13 cellular contexts compared by ENCODE assay signal in the genomic region with DNA sequence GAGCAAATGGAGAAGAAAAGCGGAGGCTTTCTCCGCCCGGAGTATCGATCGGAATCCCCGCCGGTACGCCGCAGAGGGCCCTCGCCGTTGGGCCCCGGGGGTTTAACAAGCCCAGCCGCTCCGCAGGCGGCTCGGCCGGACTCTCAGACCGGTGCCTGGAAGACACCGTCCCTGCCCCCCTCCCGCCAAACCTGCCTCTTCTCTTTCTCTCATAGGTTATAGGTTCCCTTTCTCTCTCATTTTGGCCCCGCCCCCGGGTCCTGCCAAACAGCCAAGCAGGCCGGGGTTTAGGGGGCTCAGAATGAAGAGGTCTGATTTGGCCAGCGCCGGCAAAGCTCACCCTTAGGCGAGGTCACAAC. TPM values are rescaled to one million over a fixed set of nuclear protein-coding genes. Genes with fewer than 3 reads are reported as not detected.
DNase-seq lines count a peak whose midpoint lies in the region; ATAC-seq and TF ChIP-seq lines count a peak whose summit lies in the region.
"Had no signal": no experiment of that assay in that cellular context is flagged by ENCODE, and none has a peak within 500 bp of the region (broad histone marks: within the 10 kb centered on the region; RNA-seq: fewer than 3 reads in every experiment).

No MANE protein-coding gene starts in this region.

- H3K36me3 Mint-ChIP-seq in activated CD4-positive, alpha-beta T cell treated with anti-CD3 and anti-CD28 coated beads, Interleukin-2, amount 10 ng/mL, durations not matched to agents 24 days and 14 days (ENCODE audit: low read depth): peaks cover 10% of the 10 kb centered on the region
- no peaks in the 10 kb centered on the region for H3K36me3 Mint-ChIP-seq in endodermal cell (ENCODE audit: low read depth)
- H3K36me3 Mint-ChIP-seq: natural killer cell had no signal

- H3K27me3 Mint-ChIP-seq in activated CD4-positive, alpha-beta T cell treated with anti-CD3 and anti-CD28 coated beads, Interleukin-2, amount 10 ng/mL, durations not matched to agents 24 days and 14 days: peaks cover 76% of the 10 kb centered on the region
- peaks cover 97% of the 10 kb centered on the region for H3K27me3 Mint-ChIP-seq in endodermal cell (ENCODE audit: insufficient read depth)

- H3K27ac Mint-ChIP-seq in activated CD4-positive, alpha-beta T cell treated with anti-CD3 and anti-CD28 coated beads, Interleukin-2, amount 10 ng/mL, durations not matched to agents 24 days and 14 days: peak overlapping the region; percentile 58
- no peak overlapping the region for H3K27ac Mint-ChIP-seq in endodermal cell
- H3K27ac Mint-ChIP-seq: natural killer cell had no signal

- peaks cover 4% of the 10 kb centered on the region for H3F3A ChIP-seq in neural cell (ENCODE audit: insufficient read depth, low read length, poor library complexity, severe bottlenecking)

- intact Hi-C loops in activated CD4-positive, alpha-beta T cell treated with anti-CD3 and anti-CD28 coated beads, Interleukin-2, amount 10 ng/mL, durations not matched to agents 24 days and 14 days (cut with micrococcal nuclease): loop anchor here (5.0 kb wide), 3 partner anchors 363 to 1852 kb away; a partner anchor contains a TSS

- TF ChIP-seq CTCF in GM10248 (IDR thresholded peaks at IDR 0.05; ENCODE audit: control extremely low read depth, extremely low read depth, low read depth, missing control alignments) (no peak), endodermal cell (conservative IDR thresholded peaks at IDR 0.05) (no peak), neural cell (IDR thresholded peaks at IDR 0.05; ENCODE audit: poor library complexity, severe bottlenecking) (no peak)

- H3K9ac ChIP-seq in endodermal cell (ENCODE audit: extremely low read depth, low read length, poor library complexity, severe bottlenecking) (no peak overlapping the region), neural cell (ENCODE audit: low read length) (peak overlapping the region; percentile 95)

- H3K9me3 Mint-ChIP-seq in activated CD4-positive, alpha-beta T cell treated with anti-CD3 and anti-CD28 coated beads, Interleukin-2, amount 10 ng/mL, durations not matched to agents 24 days and 14 days: peaks cover 15% of the 10 kb centered on the region
- no peaks in the 10 kb centered on the region for H3K9me3 Mint-ChIP-seq in endodermal cell

- H3K36me3 ChIP-seq in endodermal cell (ENCODE audit: control insufficient read depth, insufficient read depth, low read length): no peaks in the 10 kb centered on the region
- H3K36me3 ChIP-seq in neural cell (ENCODE audit: insufficient read depth, low read length): no peaks in the 10 kb centered on the region

- H3K4me1 Mint-ChIP-seq in activated CD4-positive, alpha-beta T cell treated with anti-CD3 and anti-CD28 coated beads, Interleukin-2, amount 10 ng/mL, durations not matched to agents 24 days and 14 days: peaks cover 18% of the 10 kb centered on the region
- peaks cover 34% of the 10 kb centered on the region for H3K4me1 Mint-ChIP-seq in endodermal cell

- no peak for TF ChIP-seq EP300 in neural cell (conservative IDR thresholded peaks at IDR 0.05; ENCODE audit: poor library complexity, severe bottlenecking)

- H3K4me3 ChIP-seq in endodermal cell (ENCODE audit: low read length): peak overlapping the region; percentile 81
- peak overlapping the region; percentile 81 for H3K4me3 ChIP-seq in neural cell (ENCODE audit: low read length)

- CTCF ChIA-PET in GM10248 (lab: Yijun Ruan, JAX): interaction anchor here (1.1 to 1.7 kb wide), 4 partner anchors 8 to 570 kb away, joined by 3 to 5 read pairs (median 4); no protein-coding TSS in a partner anchor

- no peaks in the 10 kb centered on the region for H3K9me2 ChIP-seq in neural cell (ENCODE audit: insufficient read depth, low read length)

- H3K27ac ChIP-seq in endodermal cell (ENCODE audit: low read depth, low read length) (no peak overlapping the region), neural cell (ENCODE audit: low read length) (no peak overlapping the region)
- H3K27ac ChIP-seq: A549 had no signal

- 0 to 1% methylated on average over 14 to 26 of the region's 26 CpGs for WGBS in endodermal cell (ENCODE audit: insufficient coverage in 1 of 2, insufficient read length in 1 of 2), 2 experiments

- no peak for DNase-seq in activated CD4-positive, alpha-beta T cell treated with anti-CD3 and anti-CD28 coated beads, Interleukin-2, amount 10 ng/mL, durations not matched to agents 24 days and 14 days
- no peak for DNase-seq in activated CD4-positive, alpha-beta T cell treated with anti-CD3 and anti-CD28 coated beads for 4 hours
- DNase-seq in GM10248 (ENCODE audit: extremely low spot score): peak; percentile 24
- peak; percentile 85 for DNase-seq in endodermal cell
- no peak for DNase-seq in activated CD4-positive, CD25-positive, alpha-beta regulatory T cell (lab: John Stamatoyannopoulos, UW)
- DNase-seq: amniotic stem cell; natural killer cell; NCI-H446 treated with DMSO at 0.1 percent for 48 hours; stimulated activated naive CD4-positive, alpha-beta T cell had no signal

- H3K79me2 ChIP-seq in neural cell (replicated peaks; ENCODE audit: insufficient read depth, low read length): peaks cover 11% of the 10 kb centered on the region

- TF ChIP-seq RAD21 in neural cell (conservative IDR thresholded peaks at IDR 0.05): no peak

- peaks cover 90% of the 10 kb centered on the region for H3K27me3 ChIP-seq in endodermal cell (ENCODE audit: control insufficient read depth, insufficient read depth, low read length, poor library complexity, severe bottlenecking)
- peaks cover 75% of the 10 kb centered on the region for H3K27me3 ChIP-seq in neural cell (ENCODE audit: insufficient read depth, low read depth, low read length)

- POLR2A ChIA-PET in GM10248 (lab: Yijun Ruan, JAX): no interaction called here

- no peak for ATAC-seq in HG02678 (IDR thresholded peaks at IDR 0.05; ENCODE audit: unreplicated experiment)
- no peak for ATAC-seq in GM21737 (IDR thresholded peaks at IDR 0.05; ENCODE audit: unreplicated experiment)
- ATAC-seq: natural killer cell had no signal

- H3K4me3 Mint-ChIP-seq in activated CD4-positive, alpha-beta T cell treated with anti-CD3 and anti-CD28 coated beads, Interleukin-2, amount 10 ng/mL, durations not matched to agents 24 days and 14 days: no peak overlapping the region
- H3K4me3 Mint-ChIP-seq in endodermal cell: peak overlapping the region; percentile 62
- H3K4me3 Mint-ChIP-seq: natural killer cell had no signal

- H2AFZ ChIP-seq in neural cell (ENCODE audit: low read depth, low read length): no peak overlapping the region

- peak overlapping the region; percentile 54 for H3K4me2 ChIP-seq in neural cell (ENCODE audit: low read length)

- H4K20me1 ChIP-seq in neural cell (ENCODE audit: insufficient read depth): peaks cover 10% of the 10 kb centered on the region

- H3K4me1 ChIP-seq in endodermal cell (ENCODE audit: control insufficient read depth, insufficient read depth, low read length): no peaks in the 10 kb centered on the region

- H3K9me3 ChIP-seq in endodermal cell (ENCODE audit: control insufficient read depth, low read length) (no peaks in the 10 kb centered on the region), neural cell (ENCODE audit: low read length) (no peaks in the 10 kb centered on the region)
- H3K9me3 ChIP-seq: A549 had no signal

TF ChIP-seq in neural cell, 6 proteins besides CTCF, POLR2A, EP300 and RAD21:
- TF ChIP-seq POLR2AphosphoS5 (IDR thresholded peaks at IDR 0.05) (no peak), MXI1 (conservative IDR thresholded peaks at IDR 0.05; ENCODE audit: poor library complexity, severe bottlenecking) (no peak), TAF1 (IDR thresholded peaks at IDR 0.05; ENCODE audit: low read depth) (no peak), SMC3 (conservative IDR thresholded peaks at IDR 0.05; ENCODE audit: poor library complexity) (no peak), EZH2 (IDR thresholded peaks at IDR 0.05; ENCODE audit: borderline replicate concordance, insufficient read depth, low read length, poor library complexity, severe bottlenecking) (no peak)
- TF ChIP-seq, protein P1, sequence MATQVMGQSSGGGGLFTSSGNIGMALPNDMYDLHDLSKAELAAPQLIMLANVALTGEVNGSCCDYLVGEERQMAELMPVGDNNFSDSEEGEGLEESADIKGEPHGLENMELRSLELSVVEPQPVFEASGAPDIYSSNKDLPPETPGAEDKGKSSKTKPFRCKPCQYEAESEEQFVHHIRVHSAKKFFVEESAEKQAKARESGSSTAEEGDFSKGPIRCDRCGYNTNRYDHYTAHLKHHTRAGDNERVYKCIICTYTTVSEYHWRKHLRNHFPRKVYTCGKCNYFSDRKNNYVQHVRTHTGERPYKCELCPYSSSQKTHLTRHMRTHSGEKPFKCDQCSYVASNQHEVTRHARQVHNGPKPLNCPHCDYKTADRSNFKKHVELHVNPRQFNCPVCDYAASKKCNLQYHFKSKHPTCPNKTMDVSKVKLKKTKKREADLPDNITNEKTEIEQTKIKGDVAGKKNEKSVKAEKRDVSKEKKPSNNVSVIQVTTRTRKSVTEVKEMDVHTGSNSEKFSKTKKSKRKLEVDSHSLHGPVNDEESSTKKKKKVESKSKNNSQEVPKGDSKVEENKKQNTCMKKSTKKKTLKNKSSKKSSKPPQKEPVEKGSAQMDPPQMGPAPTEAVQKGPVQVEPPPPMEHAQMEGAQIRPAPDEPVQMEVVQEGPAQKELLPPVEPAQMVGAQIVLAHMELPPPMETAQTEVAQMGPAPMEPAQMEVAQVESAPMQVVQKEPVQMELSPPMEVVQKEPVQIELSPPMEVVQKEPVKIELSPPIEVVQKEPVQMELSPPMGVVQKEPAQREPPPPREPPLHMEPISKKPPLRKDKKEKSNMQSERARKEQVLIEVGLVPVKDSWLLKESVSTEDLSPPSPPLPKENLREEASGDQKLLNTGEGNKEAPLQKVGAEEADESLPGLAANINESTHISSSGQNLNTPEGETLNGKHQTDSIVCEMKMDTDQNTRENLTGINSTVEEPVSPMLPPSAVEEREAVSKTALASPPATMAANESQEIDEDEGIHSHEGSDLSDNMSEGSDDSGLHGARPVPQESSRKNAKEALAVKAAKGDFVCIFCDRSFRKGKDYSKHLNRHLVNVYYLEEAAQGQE (IDR thresholded peaks at IDR 0.05; ENCODE audit: borderline replicate concordance): no peak

RNA-seq across cellular contexts. Expression of a gene that starts 4.4 kb away (rescaled TPM):
- not detected in 2 replicates for total RNA-seq in activated CD4-positive, alpha-beta T cell treated with anti-CD3 and anti-CD28 coated beads, Interleukin-2, amount 10 ng/mL, durations not matched to agents 24 days and 14 days
- 1 to 10 TPM; 1.9 to 3.6 TPM for total RNA-seq in endodermal cell
- polyA plus RNA-seq in endodermal cell (2013, experiment 1 of 2): 3.3 TPM
- polyA plus RNA-seq in endodermal cell (2013, experiment 2 of 2): 3.4 TPM
- polyA plus RNA-seq in neural cell: 3.9 and 4.3 TPM in 2 replicates
- 20.2 and 27.1 TPM in 2 replicates for polyA minus RNA-seq in neural cell
- total RNA-seq: natural killer cell had no signal

Comparison
In these comparisons a context has a peak if more than half of its experiments do, and no peak if none do; other contexts are left out.
1. DNase-seq: peak in GM10248 (single experiment) and endodermal cell (single experiment); none in activated CD4-positive, alpha-beta T cell treated with anti-CD3 and anti-CD28 coated beads, Interleukin-2, amount 10 ng/mL, durations not matched to agents 24 days and 14 days (single experiment), activated CD4-positive, alpha-beta T cell treated with anti-CD3 and anti-CD28 coated beads for 4 hours (0 of 2) and activated CD4-positive, CD25-positive, alpha-beta regulatory T cell (0 of 4).